Comparison of ENCODE assay signal across 1 cellular context in the genomic region with DNA sequence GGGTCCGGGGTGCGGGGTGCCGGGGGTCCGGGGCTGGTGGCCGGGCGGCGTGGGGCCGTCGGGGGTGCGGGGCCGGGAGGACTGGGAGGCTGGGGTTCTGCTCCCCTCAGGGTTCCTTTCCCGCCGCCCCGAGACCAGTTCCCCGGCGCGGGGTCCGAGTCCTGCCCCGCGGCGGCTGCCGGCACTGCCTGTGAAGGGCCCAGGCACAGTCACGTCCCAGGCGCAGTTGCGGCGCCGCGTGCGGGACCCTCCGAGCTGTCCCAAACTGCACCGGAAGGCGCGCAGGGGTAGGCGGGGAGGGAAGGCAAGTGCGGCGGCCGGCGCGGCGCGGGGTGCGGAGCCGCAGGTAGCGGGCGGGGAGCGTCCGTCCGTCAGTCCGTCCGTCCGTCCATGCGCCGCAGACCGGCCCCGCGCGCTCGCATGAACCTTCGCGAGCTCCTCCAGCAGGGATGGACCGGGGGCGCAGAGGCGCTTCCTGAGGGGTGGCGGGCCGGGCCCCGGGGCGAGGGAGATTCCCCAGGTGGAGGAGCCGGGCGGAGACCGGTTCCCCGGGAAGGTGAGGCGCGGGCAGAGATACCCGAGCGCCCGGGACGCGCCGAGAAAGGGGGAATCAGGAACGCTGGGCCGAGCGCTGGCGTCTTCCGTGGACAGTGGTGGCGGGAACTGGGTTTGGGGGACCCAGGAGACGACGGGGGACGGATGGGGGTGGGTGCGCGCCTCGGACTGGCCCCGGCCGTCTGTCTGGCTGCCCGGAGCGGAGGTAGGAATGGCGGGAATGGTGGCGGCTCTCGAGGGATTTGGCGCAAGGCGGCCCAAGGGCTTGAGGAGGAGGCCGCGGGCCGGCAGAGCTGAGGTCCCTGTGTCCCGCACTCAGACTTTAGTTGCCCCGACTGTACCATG.
TF ChIP-seq lines count a peak whose summit lies in the region.

No MANE protein-coding gene starts in this region.

TF ChIP-seq in K562, 482 proteins besides CTCF, POLR2A, EP300 and RAD21 (continued from another document):
- TF ChIP-seq, protein P1, sequence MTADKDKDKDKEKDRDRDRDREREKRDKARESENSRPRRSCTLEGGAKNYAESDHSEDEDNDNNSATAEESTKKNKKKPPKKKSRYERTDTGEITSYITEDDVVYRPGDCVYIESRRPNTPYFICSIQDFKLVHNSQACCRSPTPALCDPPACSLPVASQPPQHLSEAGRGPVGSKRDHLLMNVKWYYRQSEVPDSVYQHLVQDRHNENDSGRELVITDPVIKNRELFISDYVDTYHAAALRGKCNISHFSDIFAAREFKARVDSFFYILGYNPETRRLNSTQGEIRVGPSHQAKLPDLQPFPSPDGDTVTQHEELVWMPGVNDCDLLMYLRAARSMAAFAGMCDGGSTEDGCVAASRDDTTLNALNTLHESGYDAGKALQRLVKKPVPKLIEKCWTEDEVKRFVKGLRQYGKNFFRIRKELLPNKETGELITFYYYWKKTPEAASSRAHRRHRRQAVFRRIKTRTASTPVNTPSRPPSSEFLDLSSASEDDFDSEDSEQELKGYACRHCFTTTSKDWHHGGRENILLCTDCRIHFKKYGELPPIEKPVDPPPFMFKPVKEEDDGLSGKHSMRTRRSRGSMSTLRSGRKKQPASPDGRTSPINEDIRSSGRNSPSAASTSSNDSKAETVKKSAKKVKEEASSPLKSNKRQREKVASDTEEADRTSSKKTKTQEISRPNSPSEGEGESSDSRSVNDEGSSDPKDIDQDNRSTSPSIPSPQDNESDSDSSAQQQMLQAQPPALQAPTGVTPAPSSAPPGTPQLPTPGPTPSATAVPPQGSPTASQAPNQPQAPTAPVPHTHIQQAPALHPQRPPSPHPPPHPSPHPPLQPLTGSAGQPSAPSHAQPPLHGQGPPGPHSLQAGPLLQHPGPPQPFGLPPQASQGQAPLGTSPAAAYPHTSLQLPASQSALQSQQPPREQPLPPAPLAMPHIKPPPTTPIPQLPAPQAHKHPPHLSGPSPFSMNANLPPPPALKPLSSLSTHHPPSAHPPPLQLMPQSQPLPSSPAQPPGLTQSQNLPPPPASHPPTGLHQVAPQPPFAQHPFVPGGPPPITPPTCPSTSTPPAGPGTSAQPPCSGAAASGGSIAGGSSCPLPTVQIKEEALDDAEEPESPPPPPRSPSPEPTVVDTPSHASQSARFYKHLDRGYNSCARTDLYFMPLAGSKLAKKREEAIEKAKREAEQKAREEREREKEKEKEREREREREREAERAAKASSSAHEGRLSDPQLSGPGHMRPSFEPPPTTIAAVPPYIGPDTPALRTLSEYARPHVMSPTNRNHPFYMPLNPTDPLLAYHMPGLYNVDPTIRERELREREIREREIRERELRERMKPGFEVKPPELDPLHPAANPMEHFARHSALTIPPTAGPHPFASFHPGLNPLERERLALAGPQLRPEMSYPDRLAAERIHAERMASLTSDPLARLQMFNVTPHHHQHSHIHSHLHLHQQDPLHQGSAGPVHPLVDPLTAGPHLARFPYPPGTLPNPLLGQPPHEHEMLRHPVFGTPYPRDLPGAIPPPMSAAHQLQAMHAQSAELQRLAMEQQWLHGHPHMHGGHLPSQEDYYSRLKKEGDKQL (CRISPR knock-in tag; IDR thresholded peaks at IDR 0.05; ENCODE audit: borderline replicate concordance), result no peak
